ENCODE assay signal across 14 cellular contexts in the genomic region with DNA sequence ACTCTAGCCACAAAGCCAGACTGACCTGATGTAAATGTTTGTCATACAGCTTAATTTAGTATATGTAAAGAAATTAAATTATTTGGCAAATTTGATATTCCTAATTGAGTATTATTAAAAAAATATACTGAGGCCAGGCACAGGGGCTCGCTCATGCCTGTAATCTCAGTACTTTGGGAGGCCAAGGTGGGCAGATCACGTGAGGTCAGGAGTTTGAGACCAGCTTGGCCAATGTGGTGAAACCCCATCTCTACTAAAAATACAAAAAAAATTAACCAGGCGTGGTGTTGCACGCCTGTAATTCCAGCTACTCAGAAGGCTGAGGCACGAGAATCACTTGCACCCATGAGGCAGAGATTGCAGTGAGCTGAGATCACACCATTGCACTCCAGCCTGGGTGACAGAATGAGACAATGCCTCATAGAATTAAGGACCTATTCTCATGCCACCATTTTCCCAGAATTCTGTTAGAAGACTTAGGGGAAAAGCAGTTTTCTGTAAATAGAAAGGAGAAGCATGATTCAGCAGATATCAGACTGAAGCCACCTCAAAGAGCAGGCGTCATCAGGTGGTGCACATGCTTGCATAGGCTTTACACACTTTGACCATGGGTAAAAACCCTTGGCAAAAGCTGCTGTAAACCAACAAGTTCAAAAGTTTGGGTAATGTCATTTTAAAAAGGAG. TPM values are rescaled to one million over a fixed set of nuclear protein-coding genes. Genes with fewer than 3 reads are reported as not detected.
DNase-seq lines count a peak whose midpoint lies in the region; ATAC-seq, FAIRE-seq and TF ChIP-seq lines count a peak whose summit lies in the region.
"Had no signal": no experiment of that assay in that cellular context is flagged by ENCODE, and none has a peak within 500 bp of the region (broad histone marks: within the 10 kb centered on the region; RNA-seq: fewer than 3 reads in every experiment).

No MANE protein-coding gene starts in this region.

- peaks cover 49% of the 10 kb centered on the region for H3K79me2 ChIP-seq in GM12878 (ENCODE audit: control insufficient read depth, insufficient read depth, low read length)
- H3K79me2 ChIP-seq in trophoblast cell (ENCODE audit: control insufficient read depth, insufficient read depth, low read length, poor library complexity): peaks cover 10% of the 10 kb centered on the region

- peaks cover 51% of the 10 kb centered on the region for H3K4me1 Mint-ChIP-seq in activated T-cell treated with anti-CD3 and anti-CD28 coated beads, Interleukin-2, amount 50 U/mL, for 72 hours (ENCODE audit: low read depth)
- peaks cover 17% of the 10 kb centered on the region for H3K4me1 Mint-ChIP-seq in stimulated activated memory B cell treated with anti-CD40 and anti-IgM and Interleukin-4, amounts not matched to agents 10 μg/mL and 1 μg/mL and 100 μg/mL, for 72 hours

- no peak overlapping the region for H2AK9ac ChIP-seq in IMR-90 (replicated peaks; ENCODE audit: low read depth, low read length, poor library complexity)

- CTCF ChIA-PET in IMR-90 (lab: Yijun Ruan, JAX): interaction anchor here (0.6 kb wide), 1 partner anchor 94 kb away, joined by 3 read pairs; no protein-coding TSS in a partner anchor
- CTCF ChIA-PET in GM12878 (lab: Yijun Ruan, JAX): interaction anchor here (0.6 to 1.2 kb wide), 4 partner anchors 9 to 164 kb away, joined by 3 to 4 read pairs (median 3); no protein-coding TSS in a partner anchor

- TF ChIP-seq POLR2A in IMR-90 (IDR thresholded peaks at IDR 0.05; ENCODE audit: low read depth, low read length) (no peak), GM12878 (IDR thresholded peaks at IDR 0.05; ENCODE audit: low read depth, low read length) (no peak)

- no peak overlapping the region for H3K56ac ChIP-seq in IMR-90 (ENCODE audit: extremely low read depth, insufficient read depth, low read length)

- no peak overlapping the region for H4K5ac ChIP-seq in IMR-90 (ENCODE audit: low read depth, low read length)

- H3K79me1 ChIP-seq in IMR-90 (ENCODE audit: low read depth in 1 of 2, low read length in 2 of 2) (peaks cover 0 to 3% of the 10 kb centered on the region in 2 experiments; a peak in 1 of 4 replicates), trophoblast cell (ENCODE audit: low read length) (no peaks in the 10 kb centered on the region)

- no peak overlapping the region for H2BK15ac ChIP-seq in IMR-90 (ENCODE audit: low read depth, low read length)

- H3K14ac ChIP-seq in IMR-90 (replicated peaks; ENCODE audit: low read depth, low read length) (no peak overlapping the region), trophoblast cell (ENCODE audit: low read length) (no peak overlapping the region)

- no peak overlapping the region for H3K9ac ChIP-seq in IMR-90 (ENCODE audit: low read depth, low read length)
- H3K9ac ChIP-seq in GM12878 (ENCODE audit: control insufficient read depth, insufficient read depth, low read length): no peak overlapping the region
- no peak overlapping the region for H3K9ac ChIP-seq in trophoblast cell (ENCODE audit: low read length)

- H2BK12ac ChIP-seq in trophoblast cell (ENCODE audit: low read length): no peak overlapping the region

- H3K27ac ChIP-seq in IMR-90 (ENCODE audit: insufficient read depth, low read length) (no peak overlapping the region), GM12878 (ENCODE audit: control insufficient read depth, insufficient read depth) (peak overlapping the region; percentile 24), trophoblast cell (ENCODE audit: low read depth, low read length) (no peak overlapping the region)

- TF ChIP-seq CTCF in IMR-90 (conservative IDR thresholded peaks at IDR 0.05; ENCODE audit: low read depth, low read length) (no peak), GM12878 (IDR thresholded peaks at IDR 0.05 in 2 of 3, conservative IDR thresholded peaks at IDR 0.05 in 1 of 3; ENCODE audit: control insufficient read depth in 2 of 3, extremely low read depth in 1 of 3, insufficient read depth in 1 of 3, low read depth in 3 of 3, low read length in 3 of 3) (no peak)

- peak overlapping the region; percentile 99 for H3K27ac Mint-ChIP-seq in activated T-cell treated with anti-CD3 and anti-CD28 coated beads, Interleukin-2, amount 50 U/mL, for 72 hours
- peak overlapping the region; percentile 14 for H3K27ac Mint-ChIP-seq in stimulated activated memory B cell treated with anti-CD40 and anti-IgM and Interleukin-4, amounts not matched to agents 10 μg/mL and 1 μg/mL and 100 μg/mL, for 72 hours
- H3K27ac Mint-ChIP-seq: HFFc6 had no signal

- intact Hi-C loops in IMR-90 (cut with micrococcal nuclease) (loop anchor here (5.0 to 10.0 kb wide), 2 partner anchors 158 to 1025 kb away; a partner anchor contains a TSS), GM12878 (cut with micrococcal nuclease; ENCODE audit: unreplicated experiment) (loop anchor here (5.0 to 10.0 kb wide), 2 partner anchors 285 to 652 kb away; no protein-coding TSS in a partner anchor)

- H3K23ac ChIP-seq in IMR-90 (ENCODE audit: low read depth, low read length) (no peak overlapping the region), trophoblast cell (ENCODE audit: low read length) (no peak overlapping the region)

- H3K27me3 ChIP-seq in IMR-90 (ENCODE audit: control insufficient read depth, insufficient read depth, low read length) (no peaks in the 10 kb centered on the region), GM12878 (replicated peaks in 1 of 2; ENCODE audit: control insufficient read depth in 2 of 2, insufficient read depth in 2 of 2, low read length in 1 of 2) (no peaks in the 10 kb centered on the region), trophoblast cell (ENCODE audit: insufficient read depth, low read length) (no peaks in the 10 kb centered on the region)

- H2AK5ac ChIP-seq in IMR-90 (ENCODE audit: low read depth, low read length): no peak overlapping the region
- H2AK5ac ChIP-seq in trophoblast cell (ENCODE audit: low read length): no peak overlapping the region

- H3K9me1 ChIP-seq in IMR-90 (ENCODE audit: insufficient read depth, low read length): no peaks in the 10 kb centered on the region; the same call in 1 of the 2 replicates

- H3K9me3 Mint-ChIP-seq in activated T-cell treated with anti-CD3 and anti-CD28 coated beads, Interleukin-2, amount 50 U/mL, for 72 hours: no peaks in the 10 kb centered on the region
- H3K9me3 Mint-ChIP-seq in stimulated activated memory B cell treated with anti-CD40 and anti-IgM and Interleukin-4, amounts not matched to agents 10 μg/mL and 1 μg/mL and 100 μg/mL, for 72 hours: no peaks in the 10 kb centered on the region
- H3K9me3 Mint-ChIP-seq: activated naive CD4-positive, alpha-beta T cell treated with anti-CD3 and anti-CD28 coated beads, Interleukin-2, amount 50 U/mL, for 72 hours; HFFc6 had no signal

- H4K20me1 ChIP-seq in IMR-90 (ENCODE audit: insufficient read depth, low read length) (peaks cover 23% of the 10 kb centered on the region), GM12878 (ENCODE audit: control insufficient read depth, insufficient read depth) (no peaks in the 10 kb centered on the region; the same call in 1 of the 2 replicates)

- H3K4ac ChIP-seq in IMR-90 (ENCODE audit: low read depth, low read length) (no peak overlapping the region), trophoblast cell (ENCODE audit: low read depth, low read length) (no peak overlapping the region)

- no peak for DNase-seq in activated T-cell treated with anti-CD3 and anti-CD28 coated beads, Interleukin-2, amount 50 U/mL, for 72 hours
- no peak for DNase-seq in activated T-cell treated with anti-CD3 and anti-CD28 coated beads for 4 hours
- DNase-seq in IMR-90: peak; percentile 3
- DNase-seq in GM12878 (ENCODE audit: low read depth, low spot score): no peak
- DNase-seq in trophoblast cell: no peak
- DNase-seq: activated CD4-positive, alpha-beta T cell treated with anti-CD3 and anti-CD28 coated beads for 4 hours; DND-41; HFFc6; left ventricle myocardium superior had no signal

- H3K4me1 ChIP-seq in IMR-90 (ENCODE audit: control insufficient read depth, insufficient read depth, low read length) (no peaks in the 10 kb centered on the region; the same call in 1 of the 2 replicates), GM12878 (ENCODE audit: control insufficient read depth, insufficient read depth, low read length) (no peaks in the 10 kb centered on the region), trophoblast cell (ENCODE audit: control insufficient read depth in 1 of 2, insufficient read depth in 2 of 2, low read length in 2 of 2) (peaks cover 0 to 8% of the 10 kb centered on the region in 2 experiments)

- H3K9me3 ChIP-seq in IMR-90 (ENCODE audit: control insufficient read depth, insufficient read depth, low read length) (no peaks in the 10 kb centered on the region), GM12878 (replicated peaks; ENCODE audit: control insufficient read depth, insufficient read depth, low read length) (no peaks in the 10 kb centered on the region), trophoblast cell (ENCODE audit: insufficient read depth, low read depth, low read length) (no peaks in the 10 kb centered on the region)

- H3K4me2 ChIP-seq in IMR-90 (ENCODE audit: low read depth, low read length): no peak overlapping the region
- peak overlapping the region; percentile 59 for H3K4me2 ChIP-seq in GM12878 (ENCODE audit: control insufficient read depth, insufficient read depth)
- H3K4me2 ChIP-seq in trophoblast cell (ENCODE audit: low read length): no peak overlapping the region

- peak in 1 of 2 donors; percentile 22 for ATAC-seq in activated T-cell treated with anti-CD3 and anti-CD28 coated beads, Interleukin-2, amount 50 U/mL, for 72 hours (replicated peaks in 1 of 2)
- ATAC-seq in IMR-90 (ENCODE audit: low read depth) (no peak), GM12878 (peak; percentile 53), HG02884 (IDR thresholded peaks at IDR 0.05; ENCODE audit: unreplicated experiment) (no peak), GM21360 (IDR thresholded peaks at IDR 0.05; ENCODE audit: unreplicated experiment) (no peak)
- no peak for ATAC-seq in stimulated activated memory B cell treated with anti-CD40 and anti-IgM and Interleukin-4, amounts not matched to agents 10 μg/mL and 1 μg/mL and 100 μg/mL, for 72 hours
- ATAC-seq: left ventricle myocardium superior had no signal

- no peak overlapping the region for H2BK20ac ChIP-seq in IMR-90 (ENCODE audit: low read depth, low read length)

- FAIRE-seq in GM12878 (lab: Jason Lieb, UNC): no peak
- FAIRE-seq: urothelium cell line had no signal

- TF ChIP-seq RAD21 in IMR-90 (IDR thresholded peaks at IDR 0.05; ENCODE audit: low read length): no peak
- no peak for TF ChIP-seq RAD21 in GM12878 (IDR thresholded peaks at IDR 0.05; ENCODE audit: insufficient read depth, low read depth, low read length)

- H2BK120ac ChIP-seq in IMR-90 (ENCODE audit: low read depth, low read length) (no peak overlapping the region), trophoblast cell (ENCODE audit: insufficient read depth, low read length, poor library complexity) (no peak overlapping the region)

- H3K4me3 ChIP-seq in IMR-90 (ENCODE audit: insufficient read depth, low read depth, low read length) (no peak overlapping the region), GM12878 (no peak overlapping the region), trophoblast cell (ENCODE audit: low read depth, low read length) (no peak overlapping the region)

- POLR2A ChIA-PET in IMR-90 (lab: Charles Lee; ENCODE audit: unreplicated experiment): no interaction called here
- POLR2A ChIA-PET in GM12878 (lab: Charles Lee): interaction anchor here (0.6 kb wide), 1 partner anchor 26 kb away, joined by 3 read pairs; no protein-coding TSS in a partner anchor

- SMC1A ChIA-PET in GM12878 (lab: Charles Lee; ENCODE audit: uncharacterized antibody, unreplicated experiment): interaction anchor here (0.5 to 3.2 kb wide), 3 partner anchors 10 to 158 kb away, joined by 3 to 11 read pairs (median 6); a partner anchor contains a TSS

- no peak overlapping the region for H4K91ac ChIP-seq in IMR-90 (ENCODE audit: insufficient read depth, low read depth, low read length)
- no peak overlapping the region for H4K91ac ChIP-seq in trophoblast cell (ENCODE audit: low read depth, low read length)

- no peaks in the 10 kb centered on the region for H3K27me3 Mint-ChIP-seq in activated T-cell treated with anti-CD3 and anti-CD28 coated beads, Interleukin-2, amount 50 U/mL, for 72 hours (ENCODE audit: low read depth)
- no peaks in the 10 kb centered on the region for H3K27me3 Mint-ChIP-seq in stimulated activated memory B cell treated with anti-CD40 and anti-IgM and Interleukin-4, amounts not matched to agents 10 μg/mL and 1 μg/mL and 100 μg/mL, for 72 hours

- H3K36me3 Mint-ChIP-seq in activated T-cell treated with anti-CD3 and anti-CD28 coated beads, Interleukin-2, amount 50 U/mL, for 72 hours (ENCODE audit: insufficient read depth in 2 of 2): peaks cover 15 to 20% of the 10 kb centered on the region in 2 donors
- peaks cover 16% of the 10 kb centered on the region for H3K36me3 Mint-ChIP-seq in stimulated activated memory B cell treated with anti-CD40 and anti-IgM and Interleukin-4, amounts not matched to agents 10 μg/mL and 1 μg/mL and 100 μg/mL, for 72 hours

- dilution Hi-C loops in IMR-90 (cut with HindIII; ENCODE audit: low sequenced_read_pairs, unreplicated experiment): no loop called here

- BruUV-seq in IMR-90 (replicated peaks; lab: Mats Ljungman, UMichigan): no TSS peak
- no TSS peak for BruUV-seq in GM12878 (replicated peaks; lab: Mats Ljungman, UMichigan)

- H3K4me3 Mint-ChIP-seq in activated T-cell treated with anti-CD3 and anti-CD28 coated beads, Interleukin-2, amount 50 U/mL, for 72 hours: peak overlapping the region; percentile 37 to 59
- no peak overlapping the region for H3K4me3 Mint-ChIP-seq in stimulated activated memory B cell treated with anti-CD40 and anti-IgM and Interleukin-4, amounts not matched to agents 10 μg/mL and 1 μg/mL and 100 μg/mL, for 72 hours
- H3K4me3 Mint-ChIP-seq: HFFc6 had no signal

- RAD21 ChIA-PET in GM12878 (lab: Charles Lee; ENCODE audit: unreplicated experiment): no interaction called here

- H2AFZ ChIP-seq in IMR-90 (replicated peaks; ENCODE audit: low read length, poor library complexity) (no peak overlapping the region), GM12878 (ENCODE audit: control insufficient read depth, low read depth, low read length) (no peak overlapping the region), trophoblast cell (ENCODE audit: insufficient read depth, low read length, poor library complexity) (no peak overlapping the region)

- TF ChIP-seq EP300 in GM12878 (IDR thresholded peaks at IDR 0.05; ENCODE audit: borderline replicate concordance in 1 of 2, control insufficient read depth in 1 of 2, low read depth in 2 of 2, low read length in 2 of 2): no peak

- H3K36me3 ChIP-seq in IMR-90 (ENCODE audit: control insufficient read depth, insufficient read depth, low read length) (peaks cover 9% of the 10 kb centered on the region), GM12878 (ENCODE audit: control insufficient read depth in 2 of 2, insufficient read depth in 2 of 2, low read length in 1 of 2) (no peaks in the 10 kb centered on the region; a peak in 1 of 4 replicates), trophoblast cell (ENCODE audit: control insufficient read depth in 1 of 2, insufficient read depth in 2 of 2, low read length in 2 of 2) (peaks cover 5 to 11% of the 10 kb centered on the region in 2 experiments)

- H3K18ac ChIP-seq in IMR-90 (ENCODE audit: low read depth, low read length) (no peak overlapping the region), trophoblast cell (ENCODE audit: low read length) (no peak overlapping the region)

- no peak overlapping the region for H2BK5ac ChIP-seq in IMR-90 (ENCODE audit: low read depth, low read length, poor library complexity, severe bottlenecking)
- H2BK5ac ChIP-seq in trophoblast cell (ENCODE audit: low read depth, low read length, poor library complexity): no peak overlapping the region

- 72% methylated on average over 3 of the region's 6 CpGs; no CpG with 5 or more reads in 1 of the 2 experiments for WGBS in IMR-90 (ENCODE audit: extremely low coverage in 2 of 2, insufficient read length in 1 of 2), 2 experiments
- 6% methylated on average over 6 of the region's 6 CpGs for WGBS in GM12878 (ENCODE audit: insufficient coverage, insufficient replicate concordance, low lambda C conversion rate, missing lambda C conversion rate)
- no CpG with 5 or more reads among the region's 6 CpGs for WGBS in trophoblast cell (ENCODE audit: extremely low coverage, insufficient coverage, insufficient read length)

- no peak overlapping the region for H4K8ac ChIP-seq in IMR-90 (ENCODE audit: low read depth in 2 of 2, low read length in 2 of 2)
- H4K8ac ChIP-seq in trophoblast cell (ENCODE audit: low read depth, low read length): no peak overlapping the region

- H4K12ac ChIP-seq in trophoblast cell (ENCODE audit: low read depth, low read length): no peak overlapping the region

- in situ Hi-C loops in IMR-90 (cut with MboI; ENCODE audit: low sequenced_read_pairs) (no loop called here), GM12878 (cut with MboI) (loop anchor here (25.0 kb wide), 5 partner anchors 168 to 1407 kb away; a partner anchor contains a TSS)

RNA-seq across cellular contexts. Expression of a gene that starts 6.1 kb away (rescaled TPM):
- 10 to 100 TPM; 36.8 to 38.5 TPM for total RNA-seq in activated T-cell treated with anti-CD3 and anti-CD28 coated beads, Interleukin-2, amount 50 U/mL, for 72 hours
- total RNA-seq in IMR-90 (2012; rRNA removed): 4.1 and 5.6 TPM in 2 replicates
- 24.5 and 25.0 TPM in 2 replicates for polyA plus RNA-seq in IMR-90 (2012; rRNA removed)
- polyA plus RNA-seq in IMR-90 (2012; cell fraction: cytosol; rRNA removed): 12.3 and 16.6 TPM in 2 replicates
- 8.6 and 9.5 TPM in 2 replicates for polyA plus RNA-seq in IMR-90 (2012; cell fraction: nucleus; rRNA removed; ENCODE audit: low replicate concordance)
- total RNA-seq in GM12878 (2013; cell fraction: nucleolus; rRNA removed): 21.9 and 22.0 TPM in 2 replicates
- total RNA-seq in GM12878 (2014; rRNA removed): 4.5 and 5.9 TPM in 2 replicates
- 5.9 and 6.4 TPM in 2 replicates for total RNA-seq in GM12878 (2014; rRNA removed; fragmentation: Illumina TruSeq; extraction: Trizol)
- 22.9 and 23.1 TPM in 2 replicates for total RNA-seq in GM12878 (2021)
- 7.5 TPM for polyA plus RNA-seq in GM12878 (2011; ENCODE audit: low read depth)
- 20.3 and 22.1 TPM in 2 replicates for polyA plus RNA-seq in GM12878 (2011; rRNA removed)
- 23.8 and 27.1 TPM in 2 replicates for polyA plus RNA-seq in GM12878 (2011; cell fraction: cytosol; rRNA removed)
- polyA plus RNA-seq in GM12878 (2011; cell fraction: nucleus; rRNA removed): 19.5 and 21.4 TPM in 2 replicates
- 11.1 and 15.9 TPM in 2 replicates for polyA plus RNA-seq in GM12878 (2012)
- polyA plus RNA-seq in GM12878 (2014; fragmentation: Illumina TruSeq; extraction: Trizol): 16.5 and 18.5 TPM in 2 replicates
- 1 to 10 TPM; 2.4 to 6.2 TPM for polyA plus RNA-seq in GM12878 (2014; fragmentation: Nextera tagmentation; extraction: Ambion mirVana)
- 15.6 and 16.7 TPM in 2 replicates for polyA plus RNA-seq in GM12878 (2014; rRNA removed)
- 10 to 100 TPM; 41.2 to 41.3 TPM for polyA plus RNA-seq in GM12878 (2016; fragmentation: Nextera tagmentation; extraction: Ambion mirVana)
- 25.5 and 30.2 TPM in 2 replicates for polyA minus RNA-seq in GM12878 (2011; rRNA and poly(A)+ RNA removed)
- polyA minus RNA-seq in GM12878 (2011; cell fraction: cytosol; rRNA and poly(A)+ RNA removed): 13.0 and 14.3 TPM in 2 replicates
- polyA minus RNA-seq in GM12878 (2011; cell fraction: nucleus; rRNA and poly(A)+ RNA removed): 24.5 and 42.9 TPM in 2 replicates
- 29.2 and 29.6 TPM in 2 replicates for polyA plus RNA-seq in trophoblast cell (2013)
